Comparison of ENCODE assay signal across 9 cellular contexts in the genomic region with DNA sequence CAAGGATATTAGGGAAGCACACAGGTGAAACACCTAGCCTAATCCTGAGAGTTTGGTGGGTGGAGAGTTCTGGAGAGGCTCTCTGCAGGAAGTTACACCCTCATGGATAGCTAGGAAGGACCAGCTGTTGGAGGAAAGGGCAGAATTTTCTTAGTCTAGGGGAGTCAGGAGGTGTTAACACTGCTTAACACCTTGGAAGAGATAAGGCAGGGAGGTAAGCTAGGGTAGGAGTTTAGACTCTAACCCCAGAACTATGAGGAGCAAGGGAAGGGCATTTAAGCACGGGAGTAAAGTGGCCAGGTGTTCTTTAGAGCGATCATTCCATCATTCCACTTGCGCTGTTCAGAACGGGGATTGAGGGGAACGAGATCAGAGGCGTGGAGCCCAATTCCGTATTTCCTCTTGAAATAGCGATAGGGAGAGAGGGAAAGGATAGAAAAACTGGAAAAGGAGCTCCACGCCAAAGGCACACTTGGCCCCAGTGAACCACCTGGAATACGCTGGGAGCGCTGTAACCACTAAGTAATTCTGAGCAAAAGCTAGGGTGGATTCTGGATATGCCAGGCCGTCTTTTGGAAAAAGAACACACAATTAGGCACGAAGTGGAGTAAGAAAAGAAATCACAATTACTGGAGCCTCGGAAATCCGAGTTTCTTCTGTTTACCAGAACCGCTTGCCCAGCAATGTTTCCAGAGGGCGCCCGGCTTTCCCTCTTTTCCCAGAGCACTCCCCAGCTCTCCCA. TPM values are rescaled to one million over a fixed set of nuclear protein-coding genes. Genes with fewer than 3 reads are reported as not detected.
DNase-seq lines count a peak whose midpoint lies in the region; ATAC-seq and TF ChIP-seq lines count a peak whose summit lies in the region.
"Had no signal": no experiment of that assay in that cellular context is flagged by ENCODE, and none has a peak within 500 bp of the region (broad histone marks: within the 10 kb centered on the region; RNA-seq: fewer than 3 reads in every experiment).

No MANE protein-coding gene starts in this region.

- H2AFZ ChIP-seq in mammary epithelial cell (ENCODE audit: low read depth, low read length), result peak overlapping the region; percentile 85

- WGBS in mammary epithelial cell (ENCODE audit: low coverage, missing lambda C conversion rate), result 35% methylated on average over 13 of the region's 18 CpGs

- intact Hi-C loops in A673 (cut with micrococcal nuclease; ENCODE audit: unreplicated experiment) (no loop called here), mammary epithelial cell (cut with micrococcal nuclease) (loop anchor here (5.0 kb wide), 2 partner anchors 141 to 256 kb away; partner anchors contain the start of gene ERO1B)

- in situ Hi-C loops in mammary epithelial cell (cut with MboI; ENCODE audit: low sequenced_read_pairs in 2 of 2), result no loop called here

- peaks cover 16% of the 10 kb centered on the region for H3K79me2 ChIP-seq in mammary epithelial cell (ENCODE audit: insufficient read depth, low read length)

- H3K4me3 ChIP-seq in A673 (ENCODE audit: low read depth, low read length, poor library complexity, severe bottlenecking) (peak overlapping the region; percentile 62), HEK293 (ENCODE audit: low read depth, low read length) (peak overlapping the region; percentile 79), mammary epithelial cell (replicated peaks in 1 of 3; ENCODE audit: insufficient read depth in 1 of 3, low read depth in 2 of 3, low read length in 3 of 3) (peak overlapping the region; percentile 43 to 98 (median 65)), mucosa of rectum (ENCODE audit: low read length in 2 of 2) (peak overlapping the region; percentile 43 to 69)

- no peak overlapping the region for H3K9ac ChIP-seq in mammary epithelial cell (ENCODE audit: insufficient read depth, low read length)
- peak overlapping the region in 1 of 2 donors; percentile 26 for H3K9ac ChIP-seq in mucosa of rectum (ENCODE audit: low read depth in 1 of 2, low read length in 2 of 2)

- H3K27me3 ChIP-seq in A673 (replicated peaks; ENCODE audit: insufficient read depth, low read depth, low read length, poor library complexity) (no peaks in the 10 kb centered on the region), mammary epithelial cell (ENCODE audit: insufficient read depth, low read length) (no peaks in the 10 kb centered on the region), mucosa of rectum (ENCODE audit: control insufficient read depth in 2 of 2, insufficient read depth in 2 of 2, low read length in 2 of 2) (peaks cover 14 to 20% of the 10 kb centered on the region in 2 donors)

- BruUV-seq in A673 (replicated peaks; lab: Mats Ljungman, UMichigan), result no TSS peak
- no TSS peak for BruUV-seq in mammary epithelial cell (replicated peaks; lab: Mats Ljungman, UMichigan)

- H3K4me1 ChIP-seq in A673 (ENCODE audit: insufficient read depth, low read length, poor library complexity, severe bottlenecking), result no peaks in the 10 kb centered on the region
- H3K4me1 ChIP-seq in HEK293 (ENCODE audit: control insufficient read depth, insufficient read depth, low read length), result peaks cover 5% of the 10 kb centered on the region
- peaks cover 22% of the 10 kb centered on the region for H3K4me1 ChIP-seq in mammary epithelial cell (ENCODE audit: insufficient read depth, low read length)
- peaks cover 6 to 7% of the 10 kb centered on the region in 2 donors for H3K4me1 ChIP-seq in mucosa of rectum (ENCODE audit: control insufficient read depth in 2 of 2, insufficient read depth in 2 of 2, low read length in 2 of 2)

- H4K20me1 ChIP-seq in mammary epithelial cell (ENCODE audit: insufficient read depth, low read length), result no peaks in the 10 kb centered on the region

- no peaks in the 10 kb centered on the region for H3K36me3 ChIP-seq in A673 (ENCODE audit: insufficient read depth, low read length, poor library complexity, severe bottlenecking)
- peaks cover 1 to 3% of the 10 kb centered on the region in 2 experiments; a peak in 2 of 3 replicates for H3K36me3 ChIP-seq in HEK293 (ENCODE audit: control insufficient read depth in 2 of 2, insufficient read depth in 1 of 2, low read length in 2 of 2)
- H3K36me3 ChIP-seq in mammary epithelial cell (ENCODE audit: insufficient read depth, low read length), result no peaks in the 10 kb centered on the region
- H3K36me3 ChIP-seq in mucosa of rectum (ENCODE audit: control insufficient read depth in 2 of 2, insufficient read depth in 2 of 2, low read length in 2 of 2), result no peaks in the 10 kb centered on the region
- H3K36me3 ChIP-seq: neutrophil had no signal

- ATAC-seq in HG03095 (IDR thresholded peaks at IDR 0.05; ENCODE audit: unreplicated experiment) (no peak), GM19463 (IDR thresholded peaks at IDR 0.05; ENCODE audit: unreplicated experiment) (no peak)

- H3K27ac ChIP-seq in A673 (ENCODE audit: low read depth, low read length, poor library complexity, severe bottlenecking) (no peak overlapping the region), HEK293 (ENCODE audit: extremely low read depth, low read depth, low read length) (no peak overlapping the region), mammary epithelial cell (ENCODE audit: insufficient read depth, low read depth, low read length) (no peak overlapping the region), mucosa of rectum (ENCODE audit: low read depth in 2 of 2, low read length in 2 of 2) (no peak overlapping the region)
- H3K27ac ChIP-seq: neutrophil had no signal

- no peaks in the 10 kb centered on the region for H3K9me3 ChIP-seq in A673 (ENCODE audit: low read depth, low read length, poor library complexity, severe bottlenecking)
- H3K9me3 ChIP-seq in HEK293 (ENCODE audit: control insufficient read depth, insufficient read depth, low read depth, low read length), result no peaks in the 10 kb centered on the region
- H3K9me3 ChIP-seq in mammary epithelial cell (replicated peaks; ENCODE audit: insufficient read depth, low read length), result no peaks in the 10 kb centered on the region
- H3K9me3 ChIP-seq in mucosa of rectum (ENCODE audit: control insufficient read depth in 2 of 2, low read length in 2 of 2), result no peaks in the 10 kb centered on the region
- H3K9me3 ChIP-seq: neutrophil had no signal

- DNase-seq in A673 (ENCODE audit: low spot score) (no peak), mammary epithelial cell (peak; percentile 15), glomerular visceral epithelial cell (ENCODE audit: extremely low spot score) (no peak), middle frontal gyrus (ENCODE audit: extremely low spot score, low spot score) (no peak)

- POLR2A ChIA-PET in A673 (lab: Charles Lee; ENCODE audit: low non-redundant PET) (no interaction called here), HEK293 (lab: Yijun Ruan, JAX) (interaction anchor here (0.6 kb wide), 1 partner anchor 10 kb away, joined by 3 read pairs; no protein-coding TSS in a partner anchor)

- CTCF ChIA-PET in A673 (lab: Charles Lee) (no interaction called here), HEK293 (lab: Yijun Ruan, JAX) (interaction anchor here (0.6 to 1.3 kb wide), 4 partner anchors 37 to 468 kb away, joined by 3 to 5 read pairs (median 4); no protein-coding TSS in a partner anchor), mammary epithelial cell (lab: Charles Lee; ENCODE audit: low non-redundant PET) (interaction anchor here (0.6 kb wide), 1 partner anchor 14 kb away, joined by 3 read pairs; no protein-coding TSS in a partner anchor)

- peak overlapping the region; percentile 94 for H3K4me2 ChIP-seq in mammary epithelial cell (ENCODE audit: insufficient read depth, low read depth, low read length)

- TF ChIP-seq CTCF in A673 (conservative IDR thresholded peaks at IDR 0.05; ENCODE audit: low read depth, low read length) (no peak), HEK293 (tag by site-specific recombination; IDR thresholded peaks at IDR 0.05) (no peak), mammary epithelial cell (conservative IDR thresholded peaks at IDR 0.05 in 1 of 2, IDR thresholded peaks at IDR 0.05 in 1 of 2; ENCODE audit: extremely low read depth in 1 of 2, insufficient read depth in 1 of 2, low read depth in 1 of 2, low read length in 2 of 2) (no peak)

- dilution Hi-C loops in mammary epithelial cell (cut with HindIII; ENCODE audit: low sequenced_read_pairs), result no loop called here

TF ChIP-seq in HEK293, 187 proteins besides CTCF, POLR2A, EP300 and RAD21:
- TF ChIP-seq ZNF600 (tag by site-specific recombination; IDR thresholded peaks at IDR 0.05) (peak; percentile 27; the same call in 1 of the 2 replicates), ZBTB48 (tag by site-specific recombination; IDR thresholded peaks at IDR 0.05) (peak; percentile 87), KLF7 (tag by site-specific recombination; IDR thresholded peaks at IDR 0.05; ENCODE audit: borderline replicate concordance) (no peak)

RNA-seq across cellular contexts. Expression of gene GPR137B, which starts 1.5 kb away (rescaled TPM):
- 6.4 and 7.1 TPM in 2 replicates for total RNA-seq in A673 (2021)
- total RNA-seq in mammary epithelial cell, result 10 to 100 TPM; 10.2 to 24.7 TPM
- 7.0 TPM for polyA plus RNA-seq in mammary epithelial cell
- polyA minus RNA-seq in mammary epithelial cell, result 2.0 TPM
